In the genomic region with DNA sequence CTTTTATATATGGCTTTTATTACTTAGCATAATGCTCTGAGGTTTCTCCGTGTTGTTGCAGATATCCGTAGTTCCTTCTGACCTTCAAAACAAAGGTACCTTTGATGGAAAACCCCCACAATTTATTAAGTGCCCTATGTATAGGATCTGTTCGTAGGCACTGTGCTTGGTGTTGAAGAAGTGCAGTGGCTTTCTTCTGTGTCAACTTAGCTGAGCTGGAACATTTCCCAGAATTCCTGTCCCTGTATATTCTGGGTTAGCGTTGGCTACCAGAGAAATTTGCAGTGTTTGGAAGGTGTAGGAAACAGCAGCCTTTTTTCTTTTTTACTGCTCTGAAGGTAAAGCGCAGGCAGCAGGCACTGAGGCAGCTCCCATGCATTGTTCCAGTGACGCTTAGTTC, we compare ENCODE assay signal across 22 cellular contexts. TPM values are rescaled to one million over a fixed set of nuclear protein-coding genes. Genes with fewer than 3 reads are reported as not detected.
A peak's percentile ranks its signal among the peaks of the same experiment; 100 is the strongest.
DNase-seq lines count a peak whose midpoint lies in the region; ATAC-seq and TF ChIP-seq lines count a peak whose summit lies in the region.
"Had no signal": no experiment of that assay in that cellular context is flagged by ENCODE, and none has a peak within 500 bp of the region (broad histone marks: within the 10 kb centered on the region; RNA-seq: fewer than 3 reads in every experiment).

No MANE protein-coding gene starts in this region.

- no peak overlapping the region for H4K8ac ChIP-seq in neuronal stem cell (ENCODE audit: low read depth, low read length)

- no peak for ATAC-seq in HCT116
- ATAC-seq: sciatic nerve; stimulated activated naive CD8-positive, alpha-beta T cell treated with anti-CD3 and anti-CD28 coated beads, Interleukin-15, Interleukin-2, amounts not matched to agents 100 U/mL and 50 U/mL, for 24 hours had no signal

- no peak overlapping the region for H2AK5ac ChIP-seq in neuronal stem cell (ENCODE audit: low read depth, low read length)

- H3K4me3 Mint-ChIP-seq in Caco-2 (ENCODE audit: unreplicated experiment) (peak overlapping the region; percentile 84), endodermal cell (peak overlapping the region; percentile 88)
- H3K4me3 Mint-ChIP-seq: activated CD4-positive, alpha-beta memory T cell treated with anti-CD3 and anti-CD28 coated beads, Interleukin-2, amount 10 ng/mL, durations not matched to agents 7 days and 5 days; activated naive CD4-positive, alpha-beta T cell treated with anti-CD3 and anti-CD28 coated beads for 36 hours; T-helper 1 cell treated with Interleukin-12 subunit alpha and Interleukin-12 subunit beta and Interleukin-4 antibody, amounts not matched to agents 30 μg/mL and 1 μg/mL, for 36 hours had no signal

- H3K9me3 ChIP-seq in Caco-2 (no peaks in the 10 kb centered on the region), HCT116 (ENCODE audit: control insufficient read depth in 1 of 2, insufficient read depth in 1 of 2, low read depth in 1 of 2, low read length in 2 of 2) (no peaks in the 10 kb centered on the region), endodermal cell (ENCODE audit: control insufficient read depth, low read length) (no peaks in the 10 kb centered on the region), neuronal stem cell (replicated peaks in 1 of 2; ENCODE audit: control insufficient read depth in 2 of 2, insufficient read depth in 1 of 2, low read depth in 1 of 2, low read length in 2 of 2) (peaks cover 0 to under 1% of the 10 kb centered on the region in 2 donors), GM23248 (ENCODE audit: low read depth) (no peaks in the 10 kb centered on the region), WERI-Rb-1 (ENCODE audit: severe bottlenecking) (no peaks in the 10 kb centered on the region)
- H3K9me3 ChIP-seq: ascending aorta had no signal

- H3K79me2 ChIP-seq in HCT116 (ENCODE audit: insufficient read depth, low read length) (no peaks in the 10 kb centered on the region), GM23248 (ENCODE audit: insufficient read depth) (no peaks in the 10 kb centered on the region)

- no peaks in the 10 kb centered on the region for H3K27me3 Mint-ChIP-seq in Caco-2 (ENCODE audit: insufficient read depth, unreplicated experiment)
- H3K27me3 Mint-ChIP-seq in endodermal cell (ENCODE audit: insufficient read depth): no peaks in the 10 kb centered on the region

- WGBS in endodermal cell (ENCODE audit: insufficient coverage in 1 of 2, insufficient read length in 1 of 2), 2 experiments: 87 to 90% methylated on average over 3 to 6 of the region's 6 CpGs
- no CpG with 5 or more reads among the region's 6 CpGs for WGBS in neuronal stem cell (ENCODE audit: extremely low coverage in 2 of 2, insufficient read length in 2 of 2, insufficient replicate concordance in 1 of 2), 2 donors
- WGBS in GM23248 (ENCODE audit: low coverage in 1 of 2, low lambda C conversion rate in 2 of 2, missing lambda C conversion rate in 2 of 2), 2 experiments: 87 to 92% methylated on average over 6 of the region's 6 CpGs

- H3K27ac ChIP-seq in HCT116 (ENCODE audit: low read depth, low read length) (no peak overlapping the region), endodermal cell (ENCODE audit: low read depth, low read length) (no peak overlapping the region), neuronal stem cell (replicated peaks; ENCODE audit: low read length) (no peak overlapping the region), GM23248 (no peak overlapping the region), WERI-Rb-1 (no peak overlapping the region)
- H3K27ac ChIP-seq: ascending aorta, coronary artery had no signal

- no peaks in the 10 kb centered on the region for H3F3A ChIP-seq in GM23248 (ENCODE audit: insufficient read depth)

- peaks cover 33% of the 10 kb centered on the region for H3K4me1 Mint-ChIP-seq in Caco-2 (ENCODE audit: low read depth, unreplicated experiment)
- H3K4me1 Mint-ChIP-seq in endodermal cell: peaks cover 39% of the 10 kb centered on the region
- H3K4me1 Mint-ChIP-seq: activated CD4-positive, alpha-beta memory T cell treated with anti-CD3 and anti-CD28 coated beads, Interleukin-2, amount 10 ng/mL, durations not matched to agents 7 days and 5 days had no signal

- no peaks in the 10 kb centered on the region for H3K27me3 ChIP-seq in Caco-2 (replicated peaks; ENCODE audit: control insufficient read depth, insufficient read depth, low read length)
- H3K27me3 ChIP-seq in HCT116 (ENCODE audit: insufficient read depth, low read length): no peaks in the 10 kb centered on the region
- no peaks in the 10 kb centered on the region for H3K27me3 ChIP-seq in endodermal cell (ENCODE audit: control insufficient read depth, insufficient read depth, low read length, poor library complexity, severe bottlenecking)
- no peaks in the 10 kb centered on the region for H3K27me3 ChIP-seq in neuronal stem cell (ENCODE audit: control insufficient read depth in 3 of 3, insufficient read depth in 3 of 3, low read depth in 1 of 3, low read length in 3 of 3)
- no peaks in the 10 kb centered on the region for H3K27me3 ChIP-seq in GM23248 (replicated peaks; ENCODE audit: insufficient read depth)
- H3K27me3 ChIP-seq in WERI-Rb-1 (ENCODE audit: insufficient read depth, low read depth, severe bottlenecking): no peaks in the 10 kb centered on the region
- H3K27me3 ChIP-seq: ascending aorta had no signal

- no peak for TF ChIP-seq POLR2A in HCT116 (IDR thresholded peaks at IDR 0.05; ENCODE audit: borderline replicate concordance, extremely low read depth, insufficient read depth, insufficient read length)

- no peak overlapping the region for H3K9ac ChIP-seq in HCT116 (ENCODE audit: low read length)
- H3K9ac ChIP-seq in endodermal cell (ENCODE audit: extremely low read depth, low read length, poor library complexity, severe bottlenecking): no peak overlapping the region
- no peak overlapping the region for H3K9ac ChIP-seq in neuronal stem cell (ENCODE audit: low read depth, low read length, poor library complexity)
- no peak overlapping the region for H3K9ac ChIP-seq in GM23248

- BruUV-seq in Caco-2 (replicated peaks; lab: Mats Ljungman, UMichigan) (no TSS peak), HCT116 (replicated peaks; lab: Mats Ljungman, UMichigan) (no TSS peak)

- intact Hi-C loops in Caco-2 (cut with micrococcal nuclease; ENCODE audit: unreplicated experiment): no loop called here
- intact Hi-C loops in HCT116 (cut with micrococcal nuclease): no loop called here

- H2BK15ac ChIP-seq in neuronal stem cell (ENCODE audit: low read length): no peak overlapping the region

- H3K79me1 ChIP-seq in neuronal stem cell (ENCODE audit: low read depth, low read length): no peaks in the 10 kb centered on the region

- H3K4ac ChIP-seq in neuronal stem cell (ENCODE audit: low read length): no peak overlapping the region

- H3K4me1 ChIP-seq in Caco-2: peaks cover 47% of the 10 kb centered on the region
- peaks cover 37 to 52% of the 10 kb centered on the region in 2 experiments for H3K4me1 ChIP-seq in HCT116 (ENCODE audit: control insufficient read depth in 1 of 2, insufficient read depth in 2 of 2, low read length in 2 of 2)
- H3K4me1 ChIP-seq in endodermal cell (ENCODE audit: control insufficient read depth, insufficient read depth, low read length): peaks cover 15% of the 10 kb centered on the region
- peaks cover 13 to 15% of the 10 kb centered on the region in 2 donors for H3K4me1 ChIP-seq in neuronal stem cell (ENCODE audit: control insufficient read depth in 2 of 2, insufficient read depth in 1 of 2, low read depth in 1 of 2, low read length in 2 of 2)
- peaks cover 11% of the 10 kb centered on the region for H3K4me1 ChIP-seq in GM23248 (ENCODE audit: insufficient read depth)

- no peak overlapping the region for H2BK12ac ChIP-seq in neuronal stem cell (ENCODE audit: low read length)

- H3K4me2 ChIP-seq in HCT116 (ENCODE audit: low read length) (peak overlapping the region; percentile 82; the same call in 1 of the 2 replicates), neuronal stem cell (ENCODE audit: insufficient read depth, low read length, poor library complexity, severe bottlenecking) (no peak overlapping the region), GM23248 (ENCODE audit: unreplicated experiment) (no peak overlapping the region)

- POLR2A ChIA-PET in Caco-2 (lab: Charles Lee): no interaction called here
- POLR2A ChIA-PET in HCT116 (lab: Charles Lee): interaction anchor here (1.2 to 1.3 kb wide), 2 partner anchors 8 to 41 kb away, joined by 3 to 4 read pairs; no protein-coding TSS in a partner anchor

- H3K9me3 Mint-ChIP-seq in Caco-2 (ENCODE audit: unreplicated experiment) (no peaks in the 10 kb centered on the region), endodermal cell (no peaks in the 10 kb centered on the region)
- H3K9me3 Mint-ChIP-seq: activated CD4-positive, alpha-beta memory T cell treated with anti-CD3 and anti-CD28 coated beads, Interleukin-2, amount 10 ng/mL, durations not matched to agents 7 days and 5 days; activated naive CD4-positive, alpha-beta T cell treated with anti-CD3 and anti-CD28 coated beads for 36 hours; T-helper 1 cell treated with Interleukin-12 subunit alpha and Interleukin-12 subunit beta and Interleukin-4 antibody, amounts not matched to agents 30 μg/mL and 1 μg/mL, for 36 hours had no signal

- TF ChIP-seq RAD21 in HCT116 (IDR thresholded peaks at IDR 0.05; ENCODE audit: low read depth): no peak

- DNase-seq in Caco-2 (no peak), HCT116 (ENCODE audit: low read depth, low spot score) (no peak), endodermal cell (no peak), neuronal stem cell (ENCODE audit: low spot score) (no peak), GM23248 (no peak), WERI-Rb-1 (no peak)
- no peak for DNase-seq in stimulated activated CD4-positive, alpha-beta T cell treated with anti-CD3 and anti-CD28 coated beads, Interleukin-4, amount 100 ng/mL, for 24 hours
- DNase-seq: activated CD4-positive, alpha-beta memory T cell treated with anti-CD3 and anti-CD28 coated beads, Interleukin-2, amount 10 ng/mL, durations not matched to agents 7 days and 5 days; activated naive CD4-positive, alpha-beta T cell treated with anti-CD3 and anti-CD28 coated beads for 36 hours; activated T-cell treated with anti-CD3 and anti-CD28 coated beads, Interleukin-2, amount 50 U/mL, for 1 hour; AML-193; COR-L47; kidney glomerular epithelial cell; NCI-H2227 treated with DMSO at 0.1 percent for 48 hours; nucleus accumbens; stimulated activated naive CD8-positive, alpha-beta T cell treated with anti-CD3 and anti-CD28 coated beads, Interleukin-15, Interleukin-2, amounts not matched to agents 100 U/mL and 50 U/mL, for 24 hours had no signal

- CTCF ChIA-PET in Caco-2 (lab: Charles Lee): interaction anchor here (2.8 kb wide), 1 partner anchor 11 kb away, joined by 33 read pairs; no protein-coding TSS in a partner anchor
- CTCF ChIA-PET in HCT116 (lab: Charles Lee): interaction anchor here (1.0 kb wide), 1 partner anchor 41 kb away, joined by 4 read pairs; no protein-coding TSS in a partner anchor

- H3K27ac Mint-ChIP-seq in Caco-2 (ENCODE audit: unreplicated experiment) (peak overlapping the region; percentile 66), endodermal cell (peak overlapping the region; percentile 88)
- H3K27ac Mint-ChIP-seq: activated CD4-positive, alpha-beta memory T cell treated with anti-CD3 and anti-CD28 coated beads, Interleukin-2, amount 10 ng/mL, durations not matched to agents 7 days and 5 days; activated naive CD4-positive, alpha-beta T cell treated with anti-CD3 and anti-CD28 coated beads for 36 hours; T-helper 1 cell treated with Interleukin-12 subunit alpha and Interleukin-12 subunit beta and Interleukin-4 antibody, amounts not matched to agents 30 μg/mL and 1 μg/mL, for 36 hours had no signal

- H3K4me3 ChIP-seq in Caco-2 (ENCODE audit: low read depth, low read length): no peak overlapping the region
- no peak overlapping the region for H3K4me3 ChIP-seq in HCT116 (replicated peaks in 1 of 2; ENCODE audit: low read depth in 1 of 2, low read length in 2 of 2)
- H3K4me3 ChIP-seq in endodermal cell (ENCODE audit: low read length): no peak overlapping the region
- no peak overlapping the region for H3K4me3 ChIP-seq in neuronal stem cell (ENCODE audit: low read length in 2 of 2)
- no peak overlapping the region for H3K4me3 ChIP-seq in GM23248
- no peak overlapping the region for H3K4me3 ChIP-seq in WERI-Rb-1 (ENCODE audit: low read depth, low read length)
- H3K4me3 ChIP-seq: ascending aorta, coronary artery had no signal

- no peaks in the 10 kb centered on the region for H3K9me2 ChIP-seq in HCT116 (ENCODE audit: insufficient read depth)
- no peaks in the 10 kb centered on the region for H3K9me2 ChIP-seq in GM23248 (ENCODE audit: insufficient read depth)

- H3K18ac ChIP-seq in neuronal stem cell (ENCODE audit: low read length): no peak overlapping the region

- no peak overlapping the region for H2BK5ac ChIP-seq in neuronal stem cell (ENCODE audit: low read length)

- H3K36me3 Mint-ChIP-seq in Caco-2 (ENCODE audit: insufficient read depth, unreplicated experiment): peaks cover 20% of the 10 kb centered on the region
- peaks cover 10% of the 10 kb centered on the region for H3K36me3 Mint-ChIP-seq in endodermal cell (ENCODE audit: low read depth)

- H3K36me3 ChIP-seq in Caco-2 (ENCODE audit: control insufficient read depth, insufficient read depth, low read length) (no peaks in the 10 kb centered on the region), HCT116 (ENCODE audit: control insufficient read depth in 1 of 2, insufficient read depth in 2 of 2, low read length in 2 of 2) (no peaks in the 10 kb centered on the region), endodermal cell (ENCODE audit: control insufficient read depth, insufficient read depth, low read length) (no peaks in the 10 kb centered on the region), neuronal stem cell (replicated peaks in 1 of 2; ENCODE audit: control insufficient read depth in 2 of 2, insufficient read depth in 2 of 2, low read length in 2 of 2) (peaks cover 0 to 6% of the 10 kb centered on the region in 2 donors), GM23248 (ENCODE audit: low read depth) (no peaks in the 10 kb centered on the region), WERI-Rb-1 (no peaks in the 10 kb centered on the region)
- H3K36me3 ChIP-seq: ascending aorta had no signal

- no peak overlapping the region for H2BK120ac ChIP-seq in neuronal stem cell (ENCODE audit: low read depth, low read length)

- H3K14ac ChIP-seq in neuronal stem cell (ENCODE audit: low read length): no peak overlapping the region

- in situ Hi-C loops in GM23248 (cut with MboI): no loop called here

- H3K23ac ChIP-seq in neuronal stem cell (ENCODE audit: low read depth, low read length, poor library complexity): no peak overlapping the region

- H4K20me1 ChIP-seq in HCT116 (ENCODE audit: insufficient read depth): no peaks in the 10 kb centered on the region
- no peaks in the 10 kb centered on the region for H4K20me1 ChIP-seq in GM23248 (ENCODE audit: insufficient read depth)

- TF ChIP-seq CTCF in Caco-2 (IDR thresholded peaks at IDR 0.05; ENCODE audit: insufficient read depth in 1 of 2, low read depth in 1 of 2, low read length in 1 of 2, severe bottlenecking in 1 of 2, unreplicated experiment in 1 of 2) (no peak), HCT116 (IDR thresholded peaks at IDR 0.05 in 2 of 3, conservative IDR thresholded peaks at IDR 0.05 in 1 of 3; ENCODE audit: borderline replicate concordance in 1 of 3, insufficient read depth in 1 of 3, low read depth in 2 of 3, low read length in 2 of 3) (no peak), endodermal cell (conservative IDR thresholded peaks at IDR 0.05) (no peak), WERI-Rb-1 (IDR thresholded peaks at IDR 0.05; ENCODE audit: low read depth, low read length) (no peak)

- RAD21 ChIA-PET in HCT116 (lab: Charles Lee; ENCODE audit: low non-redundant PET in 1 of 2, low total read pairs in 2 of 2, uncharacterized antibody in 2 of 2, unreplicated experiment in 2 of 2): no interaction called here

- no peak overlapping the region for H4K91ac ChIP-seq in neuronal stem cell (ENCODE audit: low read depth, low read length, poor library complexity)

- no peak overlapping the region for H2AFZ ChIP-seq in HCT116 (ENCODE audit: low read depth, low read length, poor library complexity, severe bottlenecking)
- peak overlapping the region; percentile 8 for H2AFZ ChIP-seq in neuronal stem cell (ENCODE audit: low read length)
- H2AFZ ChIP-seq in GM23248: no peak overlapping the region

RNA-seq across cellular contexts. Expression of a gene that starts 22.4 kb away (rescaled TPM):
- 710 and 751 TPM in 2 replicates for total RNA-seq in Caco-2 (2022)
- 274 TPM for total RNA-seq in HCT116 (2021; ENCODE audit: unreplicated experiment)
- polyA plus RNA-seq in HCT116 (2012): 191 and 235 TPM in 2 replicates
- total RNA-seq in endodermal cell: 100 to 1,000 TPM; 523 to 543 TPM
- polyA plus RNA-seq in endodermal cell (2013, experiment 1 of 2): 76.7 TPM
- 65.5 TPM for polyA plus RNA-seq in endodermal cell (2013, experiment 2 of 2)
- polyA plus RNA-seq in neuronal stem cell (2013, experiment 1 of 2): 1.4 TPM
- 1.5 TPM for polyA plus RNA-seq in neuronal stem cell (2013, experiment 2 of 2)
- 0.22 TPM in 1 of 2 replicates, not detected in the other for total RNA-seq in GM23248 (2014; rRNA removed; shearing (Covaris generic))
- polyA plus RNA-seq in GM23248 (2016; fragmentation: Nextera tagmentation; extraction: Ambion mirVana): not detected in 2 replicates
- total RNA-seq: activated CD4-positive, alpha-beta memory T cell treated with anti-CD3 and anti-CD28 coated beads, Interleukin-2, amount 10 ng/mL, durations not matched to agents 7 days and 5 days; ascending aorta; endothelial cell of umbilical vein; HT1080 had no signal

RNA-seq across cellular contexts. Expression of a gene that starts 56.3 kb away (rescaled TPM):
- total RNA-seq in Caco-2 (2022): 70.5 and 72.5 TPM in 2 replicates
- 54.9 TPM for total RNA-seq in HCT116 (2021; ENCODE audit: unreplicated experiment)
- 11.9 and 17.4 TPM in 2 replicates for polyA plus RNA-seq in HCT116 (2012)
- 100 to 1,000 TPM; 126 to 135 TPM for total RNA-seq in endodermal cell
- polyA plus RNA-seq in endodermal cell (2013, experiment 1 of 2): 76.6 TPM
- polyA plus RNA-seq in endodermal cell (2013, experiment 2 of 2): 75.8 TPM
- 49.9 TPM for polyA plus RNA-seq in neuronal stem cell (2013, experiment 1 of 2)
- polyA plus RNA-seq in neuronal stem cell (2013, experiment 2 of 2): 49.3 TPM
- 21.6 and 21.8 TPM in 2 replicates for total RNA-seq in GM23248 (2014; rRNA removed; shearing (Covaris generic))
- 17.1 and 17.8 TPM in 2 replicates for polyA plus RNA-seq in GM23248 (2016; fragmentation: Nextera tagmentation; extraction: Ambion mirVana)

Comparison
In these comparisons a context has a peak if more than half of its experiments do, and no peak if none do; other contexts are left out.
1. RNA of a gene that starts 22.4 kb away (total RNA-seq): 710 to 751 TPM in Caco-2, 523 to 543 TPM in endodermal cell and 274 TPM in HCT116 (single experiment); 0.22 TPM in GM23248; every median in the first group is over 100 times any median in the second.